In the genomic region with DNA sequence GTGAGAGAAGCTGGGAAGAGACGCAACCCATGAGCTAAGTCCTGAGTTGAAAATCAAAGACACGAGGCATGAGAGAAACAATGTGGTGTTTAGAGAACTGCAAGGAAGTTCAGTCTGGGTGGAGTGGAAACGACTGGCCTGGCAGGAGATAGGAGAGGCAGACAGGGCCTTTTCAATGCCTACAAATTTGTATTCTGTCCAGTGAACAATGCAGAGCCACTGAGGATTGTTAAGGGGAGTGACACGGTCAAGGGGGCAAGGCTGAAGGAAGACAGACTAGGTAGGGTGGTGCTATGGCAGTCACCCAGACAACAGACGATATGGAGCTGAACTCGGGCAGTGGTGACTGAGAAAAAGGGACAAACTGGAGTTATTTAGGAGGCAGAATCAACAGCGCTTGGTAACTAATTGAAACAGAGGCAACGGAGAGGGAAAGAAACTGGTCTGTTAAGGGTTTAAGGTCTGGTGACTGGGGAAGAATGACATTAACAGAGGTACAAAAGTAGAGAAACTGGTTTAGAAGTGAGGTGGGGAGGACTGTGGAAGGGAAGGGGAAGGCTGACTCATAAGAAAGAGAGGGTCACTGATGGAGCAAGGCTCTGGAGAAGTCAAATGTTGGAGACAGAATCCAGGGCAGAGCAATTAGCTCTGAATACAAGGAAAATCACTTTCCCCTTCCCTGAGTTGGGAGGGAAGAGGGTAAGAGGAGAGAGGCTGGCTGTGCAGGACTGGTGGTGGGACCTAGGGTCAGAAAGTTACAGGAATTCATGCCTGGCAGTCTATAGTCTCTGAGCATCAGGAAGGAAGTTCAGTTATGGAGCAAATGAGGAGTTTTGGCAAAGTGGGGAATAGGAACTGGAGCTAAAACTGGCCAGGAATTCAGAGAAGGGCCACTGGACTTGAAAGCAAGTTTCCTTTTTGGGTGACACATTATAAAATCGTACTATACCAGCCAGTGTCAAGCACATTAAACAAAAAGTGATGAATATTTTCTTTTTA, we compare ENCODE assay signal across 13 cellular contexts.
DNase-seq lines count a peak whose midpoint lies in the region; ATAC-seq and TF ChIP-seq lines count a peak whose summit lies in the region.
"Had no signal": no experiment of that assay in that cellular context is flagged by ENCODE, and none has a peak within 500 bp of the region (broad histone marks: within the 10 kb centered on the region; RNA-seq: fewer than 3 reads in every experiment).

No MANE protein-coding gene starts in this region.

- DNase-seq in HFFc6 (no peak), caudate nucleus (lab: John Stamatoyannopoulos, UW) (no peak), sciatic nerve (ENCODE audit: low spot score) (no peak), NCI-H1436 (lab: John Stamatoyannopoulos, UW) (no peak), KG1 (lab: John Stamatoyannopoulos, UW) (no peak)
- no peak for DNase-seq in stimulated activated CD4-positive, alpha-beta T cell treated with anti-CD3 and anti-CD28 coated beads, Interleukin-12 subunit alpha, Interleukin-12 subunit beta, amount 100 ng/mL, for 4 hours
- DNase-seq: activated T-cell treated with anti-CD3 and anti-CD28 coated beads, Interleukin-2, amount 50 U/mL, for 4 hours; CD4-positive, CD25-positive, alpha-beta regulatory T cell; cortex of kidney; NK-92 treated with Interleukin-12 subunit alpha and Interleukin-12 subunit beta, amount 100 ng/mL, for 24 hours; stimulated activated naive CD8-positive, alpha-beta T cell treated with anti-CD3 and anti-CD28 coated beads, Interleukin-15, Interleukin-2, amounts not matched to agents 100 U/mL and 50 U/mL, for 24 hours had no signal

- H3K4me3 ChIP-seq in iPS-20b (ENCODE audit: low read length) = no peak overlapping the region

- peak overlapping the region; percentile 63 for H3K27ac ChIP-seq in caudate nucleus (ENCODE audit: low read depth, low read length)
- no peak overlapping the region for H3K27ac ChIP-seq in iPS-20b (ENCODE audit: low read length)

- H3K4me1 ChIP-seq in iPS-20b (ENCODE audit: insufficient read depth, low read length) = peaks cover 38% of the 10 kb centered on the region

- H3K27me3 ChIP-seq in iPS-20b (ENCODE audit: insufficient read depth, low read length) = no peaks in the 10 kb centered on the region

- peaks cover 17% of the 10 kb centered on the region for H3K36me3 Mint-ChIP-seq in HFFc6 (ENCODE audit: low read depth)
- no peaks in the 10 kb centered on the region for H3K36me3 Mint-ChIP-seq in stimulated activated memory B cell treated with anti-CD40 and anti-IgM and Interleukin-4, amounts not matched to agents 10 μg/mL and 1 μg/mL and 100 μg/mL, for 72 hours
- H3K36me3 Mint-ChIP-seq: CD4-positive, CD25-positive, alpha-beta regulatory T cell had no signal

- no peaks in the 10 kb centered on the region for H3K9me3 ChIP-seq in iPS-20b (ENCODE audit: insufficient read depth, low read depth, low read length)

- H3K4me3 Mint-ChIP-seq in HFFc6 = peak overlapping the region; percentile 59; the same call in 1 of the 2 replicates
- H3K4me3 Mint-ChIP-seq in stimulated activated memory B cell treated with anti-CD40 and anti-IgM and Interleukin-4, amounts not matched to agents 10 μg/mL and 1 μg/mL and 100 μg/mL, for 72 hours = no peak overlapping the region
- H3K4me3 Mint-ChIP-seq: activated T-cell treated with anti-CD3 and anti-CD28 coated beads, Interleukin-2, amount 50 U/mL, for 4 hours; CD4-positive, CD25-positive, alpha-beta regulatory T cell had no signal

- no peak for TF ChIP-seq CTCF in HFFc6 (IDR thresholded peaks at IDR 0.05)

- peaks cover 68% of the 10 kb centered on the region for H3K4me1 Mint-ChIP-seq in HFFc6 (ENCODE audit: low read depth)
- no peaks in the 10 kb centered on the region for H3K4me1 Mint-ChIP-seq in stimulated activated memory B cell treated with anti-CD40 and anti-IgM and Interleukin-4, amounts not matched to agents 10 μg/mL and 1 μg/mL and 100 μg/mL, for 72 hours

- peak; percentile 71 for ATAC-seq in sciatic nerve
- no peak for ATAC-seq in stimulated activated memory B cell treated with anti-CD40 and anti-IgM and Interleukin-4, amounts not matched to agents 10 μg/mL and 1 μg/mL and 100 μg/mL, for 72 hours
- ATAC-seq: activated T-cell treated with anti-CD3 and anti-CD28 coated beads, Interleukin-2, amount 50 U/mL, for 4 hours; stimulated activated naive CD8-positive, alpha-beta T cell treated with anti-CD3 and anti-CD28 coated beads, Interleukin-15, Interleukin-2, amounts not matched to agents 100 U/mL and 50 U/mL, for 24 hours had no signal

- H3K27ac Mint-ChIP-seq in HFFc6 = peak overlapping the region; percentile 84
- H3K27ac Mint-ChIP-seq in stimulated activated memory B cell treated with anti-CD40 and anti-IgM and Interleukin-4, amounts not matched to agents 10 μg/mL and 1 μg/mL and 100 μg/mL, for 72 hours = no peak overlapping the region

- no peaks in the 10 kb centered on the region for H3K9me3 Mint-ChIP-seq in HFFc6
- no peaks in the 10 kb centered on the region for H3K9me3 Mint-ChIP-seq in stimulated activated memory B cell treated with anti-CD40 and anti-IgM and Interleukin-4, amounts not matched to agents 10 μg/mL and 1 μg/mL and 100 μg/mL, for 72 hours
- H3K9me3 Mint-ChIP-seq: activated T-cell treated with anti-CD3 and anti-CD28 coated beads, Interleukin-2, amount 50 U/mL, for 4 hours; CD4-positive, CD25-positive, alpha-beta regulatory T cell had no signal

- H3K9ac ChIP-seq in iPS-20b (ENCODE audit: low read depth, low read length) = peak overlapping the region; percentile 23; the same call in 1 of the 2 replicates

- intact Hi-C loops in sciatic nerve (cut with DNase I) = no loop called here

- H3K36me3 ChIP-seq in iPS-20b (ENCODE audit: insufficient read depth, low read depth, low read length) = peaks cover 12% of the 10 kb centered on the region

- H3K27me3 Mint-ChIP-seq in HFFc6 (ENCODE audit: insufficient read depth) = no peaks in the 10 kb centered on the region
- H3K27me3 Mint-ChIP-seq in stimulated activated memory B cell treated with anti-CD40 and anti-IgM and Interleukin-4, amounts not matched to agents 10 μg/mL and 1 μg/mL and 100 μg/mL, for 72 hours = no peaks in the 10 kb centered on the region
